ENCODE assay signal across 14 cellular contexts in the genomic region with DNA sequence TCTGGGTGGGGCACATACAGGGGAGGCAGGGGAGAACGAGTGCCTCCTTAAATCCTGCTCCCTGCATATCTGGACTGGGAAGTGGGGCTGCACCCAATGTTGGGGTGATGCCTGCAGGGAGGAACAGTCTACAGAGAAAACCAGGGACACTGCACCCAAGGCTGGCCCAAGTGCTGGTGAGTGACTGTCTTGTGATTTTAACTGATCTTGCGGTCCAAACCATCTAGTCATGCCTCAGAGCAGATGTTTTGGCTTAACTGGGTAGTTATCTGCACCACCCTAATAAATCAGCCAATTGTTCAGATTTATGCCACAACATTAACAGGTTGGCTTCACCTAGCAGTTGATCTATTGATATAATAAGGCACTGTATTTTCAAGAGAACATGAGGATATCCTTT.
DNase-seq lines count a peak whose midpoint lies in the region; ATAC-seq, FAIRE-seq and TF ChIP-seq lines count a peak whose summit lies in the region.
"Had no signal": no experiment of that assay in that cellular context is flagged by ENCODE, and none has a peak within 500 bp of the region (broad histone marks: within the 10 kb centered on the region; RNA-seq: fewer than 3 reads in every experiment).

No MANE protein-coding gene starts in this region.

- TF ChIP-seq CTCF in A549 (IDR thresholded peaks at IDR 0.05) (no peak), HCT116 (IDR thresholded peaks at IDR 0.05 in 2 of 3, conservative IDR thresholded peaks at IDR 0.05 in 1 of 3; ENCODE audit: borderline replicate concordance in 1 of 3, insufficient read depth in 1 of 3, low read depth in 2 of 3, low read length in 2 of 3) (no peak), RWPE2 (IDR thresholded peaks at IDR 0.05; ENCODE audit: poor library complexity, severe bottlenecking) (no peak), foreskin keratinocyte (conservative IDR thresholded peaks at IDR 0.05) (no peak), coronary artery (IDR thresholded peaks at IDR 0.05) (no peak)

- H3K4me3 ChIP-seq in A549 (no peak overlapping the region), HCT116 (replicated peaks in 1 of 2; ENCODE audit: low read depth in 1 of 2, low read length in 2 of 2) (no peak overlapping the region), RWPE2 (ENCODE audit: severe bottlenecking) (no peak overlapping the region), coronary artery (no peak overlapping the region)
- H3K4me3 ChIP-seq: MG63, Peyer's patch, SJCRH30 had no signal

- H3K27ac ChIP-seq in A549: peak overlapping the region; percentile 36 to 53; a peak in 4 of 6 replicates
- H3K27ac ChIP-seq in HCT116 (ENCODE audit: low read depth, low read length): no peak overlapping the region
- peak overlapping the region; percentile 72 for H3K27ac ChIP-seq in RWPE2 (ENCODE audit: poor library complexity, severe bottlenecking)
- H3K27ac ChIP-seq in foreskin keratinocyte: peak overlapping the region; percentile 18
- H3K27ac ChIP-seq in coronary artery: no peak overlapping the region
- H3K27ac ChIP-seq: Peyer's patch, SJCRH30 had no signal

- no peak for FAIRE-seq in A549 (lab: Jason Lieb, UNC)

- no peaks in the 10 kb centered on the region for H3K9me3 Mint-ChIP-seq in activated CD4-positive, alpha-beta T cell treated with anti-CD3 and anti-CD28 coated beads, Interleukin-2, amount 10 ng/mL, durations not matched to agents 24 days and 14 days

- RAD21 ChIA-PET in HCT116 (lab: Charles Lee; ENCODE audit: low non-redundant PET in 1 of 2, low total read pairs in 2 of 2, uncharacterized antibody in 2 of 2, unreplicated experiment in 2 of 2): no interaction called here

- H3K27me3 ChIP-seq in HCT116 (ENCODE audit: insufficient read depth, low read length) (no peaks in the 10 kb centered on the region), RWPE2 (ENCODE audit: insufficient read depth, poor library complexity, severe bottlenecking) (no peaks in the 10 kb centered on the region), foreskin keratinocyte (no peaks in the 10 kb centered on the region)
- H3K27me3 ChIP-seq: MG63, Peyer's patch, SJCRH30 had no signal

- H2AFZ ChIP-seq in HCT116 (ENCODE audit: low read depth, low read length, poor library complexity, severe bottlenecking): peak overlapping the region; percentile 29

- H3K9me3 ChIP-seq in A549 (no peaks in the 10 kb centered on the region), HCT116 (ENCODE audit: control insufficient read depth in 1 of 2, insufficient read depth in 1 of 2, low read depth in 1 of 2, low read length in 2 of 2) (no peaks in the 10 kb centered on the region), RWPE2 (ENCODE audit: severe bottlenecking) (no peaks in the 10 kb centered on the region)
- H3K9me3 ChIP-seq: MG63, Peyer's patch, SJCRH30 had no signal

- H3K4me2 ChIP-seq in A549 (no peak overlapping the region), HCT116 (ENCODE audit: low read length) (peak overlapping the region; percentile 63; the same call in 1 of the 2 replicates)

- 85% methylated on average over 2 of the region's 2 CpGs for WGBS in A549 (ENCODE audit: missing lambda C conversion rate)

- POLR2A ChIA-PET in A549 (lab: Yijun Ruan, JAX): no interaction called here
- POLR2A ChIA-PET in HCT116 (lab: Charles Lee): no interaction called here

- CTCF ChIA-PET in A549 (lab: Yijun Ruan, JAX): interaction anchor here (1.0 kb wide), 1 partner anchor 17 kb away, joined by 3 read pairs; no protein-coding TSS in a partner anchor
- CTCF ChIA-PET in HCT116 (lab: Charles Lee): no interaction called here

- no peaks in the 10 kb centered on the region for H3K36me3 Mint-ChIP-seq in activated CD4-positive, alpha-beta T cell treated with anti-CD3 and anti-CD28 coated beads, Interleukin-2, amount 10 ng/mL, durations not matched to agents 24 days and 14 days (ENCODE audit: low read depth)

- H3K9me2 ChIP-seq in HCT116 (ENCODE audit: insufficient read depth): no peaks in the 10 kb centered on the region

- no peak for TF ChIP-seq EP300 in A549 (IDR thresholded peaks at IDR 0.05)

- intact Hi-C loops in HCT116 (cut with micrococcal nuclease): no loop called here
- intact Hi-C loops in activated CD4-positive, alpha-beta T cell treated with anti-CD3 and anti-CD28 coated beads, Interleukin-2, amount 10 ng/mL, durations not matched to agents 24 days and 14 days (cut with micrococcal nuclease): no loop called here

- H3K27ac Mint-ChIP-seq in activated CD4-positive, alpha-beta T cell treated with anti-CD3 and anti-CD28 coated beads, Interleukin-2, amount 10 ng/mL, durations not matched to agents 24 days and 14 days: no peak overlapping the region

- no peaks in the 10 kb centered on the region for H4K20me1 ChIP-seq in HCT116 (ENCODE audit: insufficient read depth)

- peaks cover 28% of the 10 kb centered on the region for H3K4me1 ChIP-seq in A549
- H3K4me1 ChIP-seq in HCT116 (ENCODE audit: control insufficient read depth in 1 of 2, insufficient read depth in 2 of 2, low read length in 2 of 2): peaks cover 8 to 34% of the 10 kb centered on the region in 2 experiments; a peak in 2 of 4 replicates
- peaks cover 29% of the 10 kb centered on the region for H3K4me1 ChIP-seq in RWPE2 (ENCODE audit: insufficient read depth, poor library complexity, severe bottlenecking)
- peaks cover 19% of the 10 kb centered on the region for H3K4me1 ChIP-seq in foreskin keratinocyte
- H3K4me1 ChIP-seq: Peyer's patch had no signal

- H3K36me3 ChIP-seq in HCT116 (ENCODE audit: control insufficient read depth in 1 of 2, insufficient read depth in 2 of 2, low read length in 2 of 2) (no peaks in the 10 kb centered on the region), RWPE2 (ENCODE audit: low read depth) (no peaks in the 10 kb centered on the region)
- H3K36me3 ChIP-seq: MG63, Peyer's patch, SJCRH30 had no signal

- TF ChIP-seq POLR2A in A549 (IDR thresholded peaks at IDR 0.05; ENCODE audit: low read length): no peak
- TF ChIP-seq POLR2A in HCT116 (IDR thresholded peaks at IDR 0.05; ENCODE audit: borderline replicate concordance, extremely low read depth, insufficient read depth, insufficient read length): no peak

- no peaks in the 10 kb centered on the region for H3K27me3 Mint-ChIP-seq in activated CD4-positive, alpha-beta T cell treated with anti-CD3 and anti-CD28 coated beads, Interleukin-2, amount 10 ng/mL, durations not matched to agents 24 days and 14 days

- no peaks in the 10 kb centered on the region for H3K79me2 ChIP-seq in HCT116 (ENCODE audit: insufficient read depth, low read length)

- H3K4me1 Mint-ChIP-seq in activated CD4-positive, alpha-beta T cell treated with anti-CD3 and anti-CD28 coated beads, Interleukin-2, amount 10 ng/mL, durations not matched to agents 24 days and 14 days: no peaks in the 10 kb centered on the region

- DNase-seq in A549 (ENCODE audit: low read depth in 1 of 2, low spot score in 1 of 2): no peak
- DNase-seq in HCT116 (ENCODE audit: low read depth, low spot score): no peak
- DNase-seq in RWPE2 (ENCODE audit: low spot score): no peak
- DNase-seq in foreskin keratinocyte: peak in 1 of 2 donors; percentile 64
- no peak for DNase-seq in activated CD4-positive, alpha-beta T cell treated with anti-CD3 and anti-CD28 coated beads, Interleukin-2, amount 10 ng/mL, durations not matched to agents 24 days and 14 days
- DNase-seq in HCEC 1CT: no peak
- no peak for DNase-seq in coronary artery (ENCODE audit: low spot score)
- DNase-seq: KBM-7, NCI-H1694 treated with DMSO at 0.1 percent for 48 hours, NCI-H748 treated with DMSO at 0.1 percent for 48 hours, Peyer's patch, SJCRH30 had no signal

- H3K9ac ChIP-seq in HCT116 (ENCODE audit: low read length): no peak overlapping the region

- TF ChIP-seq RAD21 in A549 (conservative IDR thresholded peaks at IDR 0.05 in 1 of 2, IDR thresholded peaks at IDR 0.05 in 1 of 2): no peak
- TF ChIP-seq RAD21 in HCT116 (IDR thresholded peaks at IDR 0.05; ENCODE audit: low read depth): no peak

- no peak overlapping the region for H3K4me3 Mint-ChIP-seq in activated CD4-positive, alpha-beta T cell treated with anti-CD3 and anti-CD28 coated beads, Interleukin-2, amount 10 ng/mL, durations not matched to agents 24 days and 14 days

- ATAC-seq in A549: no peak
- no peak for ATAC-seq in HCT116
- ATAC-seq in RWPE2 (ENCODE audit: low read depth): no peak
- peak; percentile 61 for ATAC-seq in foreskin keratinocyte
- ATAC-seq in GM19452 (IDR thresholded peaks at IDR 0.05; ENCODE audit: unreplicated experiment): no peak

- BruUV-seq in HCT116 (replicated peaks; lab: Mats Ljungman, UMichigan): no TSS peak

TF ChIP-seq in A549, 52 proteins besides CTCF, POLR2A, EP300 and RAD21 (continues in another document):
- TF ChIP-seq ZFP36 (IDR thresholded peaks at IDR 0.05; ENCODE audit: borderline replicate concordance, partially characterized antibody): no peak
- no peak for TF ChIP-seq SMC3 (IDR thresholded peaks at IDR 0.05)
- no peak for TF ChIP-seq KDM5A (IDR thresholded peaks at IDR 0.05)
- TF ChIP-seq PHF8 (IDR thresholded peaks at IDR 0.05; ENCODE audit: borderline replicate concordance, low read depth): no peak

TF ChIP-seq in HCT116, 20 proteins besides CTCF, POLR2A, EP300 and RAD21 (continues in another document):
- TF ChIP-seq JUND (IDR thresholded peaks at IDR 0.05) (no peak), SIN3A (IDR thresholded peaks at IDR 0.05; ENCODE audit: low read depth) (no peak), ELF1 (IDR thresholded peaks at IDR 0.05; ENCODE audit: borderline replicate concordance, low read depth) (no peak), ZBTB33 (IDR thresholded peaks at IDR 0.05; ENCODE audit: extremely low read depth, insufficient replicate concordance, low read length) (no peak), EZH2 (IDR thresholded peaks at IDR 0.05) (no peak), CEBPB (IDR thresholded peaks at IDR 0.05; ENCODE audit: low read depth) (no peak), EGR1 (IDR thresholded peaks at IDR 0.05; ENCODE audit: low read depth) (no peak), POLR2AphosphoS5 (IDR thresholded peaks at IDR 0.05; ENCODE audit: low read depth, low read length) (no peak)

Comparison
In these comparisons a context has a peak if more than half of its experiments do, and no peak if none do; other contexts are left out.
1. H3K27ac ChIP-seq: peak in A549 (2 of 2), RWPE2 (single experiment) and foreskin keratinocyte (single experiment); none in HCT116 (single experiment) and coronary artery (0 of 2).